10 cellular contexts compared by ENCODE assay signal in the genomic region with DNA sequence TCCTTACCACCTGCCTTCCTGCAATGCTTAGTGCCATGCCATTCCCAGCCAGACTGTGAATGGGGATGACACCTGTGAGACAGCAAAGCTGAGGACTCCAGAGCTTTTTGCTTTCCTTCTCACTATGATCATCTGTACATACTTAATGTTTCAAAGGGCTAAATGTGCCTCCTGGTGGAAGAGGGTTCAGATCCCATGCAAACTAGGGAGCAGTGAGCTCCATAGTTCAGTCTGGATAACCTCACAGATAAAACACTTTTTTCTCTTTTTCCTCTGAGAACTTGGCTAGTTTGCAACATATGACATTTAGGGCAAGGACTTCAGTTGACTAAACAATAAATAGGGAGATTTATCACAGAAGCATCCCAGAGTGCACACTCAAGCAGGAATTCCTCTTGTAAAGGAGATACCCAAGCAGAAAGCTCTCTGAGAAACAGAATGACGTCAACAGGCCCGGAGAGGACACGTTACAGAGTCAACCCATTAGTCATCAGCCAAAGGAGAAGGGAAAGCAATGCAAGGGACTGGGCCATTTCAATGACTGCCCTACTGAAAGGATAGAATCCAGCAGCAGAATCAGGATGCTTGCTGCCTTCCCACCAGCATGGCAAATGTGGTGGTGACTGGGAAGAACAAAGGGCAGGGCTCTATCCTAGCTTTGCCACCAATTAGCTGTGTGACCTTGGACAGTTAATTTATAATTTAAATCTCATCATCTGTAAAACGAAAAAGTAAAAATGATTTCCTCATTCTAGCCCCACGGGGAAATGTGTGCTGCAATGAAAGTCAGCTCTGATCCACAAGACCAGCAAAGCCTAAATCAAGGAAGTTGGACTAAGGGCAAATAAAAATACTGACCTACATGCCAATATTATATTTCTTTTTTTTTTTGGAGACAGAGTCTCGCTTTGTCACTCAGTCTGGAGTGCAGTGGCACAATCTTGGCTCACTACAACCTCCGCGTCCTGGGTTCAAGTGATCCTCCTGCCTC.
DNase-seq lines count a peak whose midpoint lies in the region; ATAC-seq and TF ChIP-seq lines count a peak whose summit lies in the region.
"Had no signal": no experiment of that assay in that cellular context is flagged by ENCODE, and none has a peak within 500 bp of the region (broad histone marks: within the 10 kb centered on the region; RNA-seq: fewer than 3 reads in every experiment).

No MANE protein-coding gene starts in this region.

- TF ChIP-seq CTCF in fibroblast of mammary gland (conservative IDR thresholded peaks at IDR 0.05; ENCODE audit: control insufficient read depth, insufficient read depth, low read depth, low read length) = no peak
- no peak for TF ChIP-seq CTCF in omental fat pad (IDR thresholded peaks at IDR 0.05)

- intact Hi-C loops in head of caudate nucleus (cut with DNase I) = no loop called here

- H3K4me3 ChIP-seq in fibroblast of mammary gland (ENCODE audit: control insufficient read depth, low read depth, low read length) = no peak overlapping the region

- ATAC-seq in omental fat pad (ENCODE audit: low FRiP score) = peak; percentile 52
- ATAC-seq: Panc1 had no signal

- DNase-seq in AG20443 (ENCODE audit: low spot score) (peak; percentile 89), RKO (ENCODE audit: low spot score) (peak; percentile 39), fibroblast of mammary gland (ENCODE audit: low read depth) (peak; percentile 99), omental fat pad (ENCODE audit: low spot score) (no peak), NCI-H1105 treated with DMSO at 0.1 percent for 48 hours (lab: John Stamatoyannopoulos, UW) (no peak), midbrain (lab: John Stamatoyannopoulos, UW) (no peak), NAMALWA (ENCODE audit: low spot score) (no peak), head of caudate nucleus (no peak)
- DNase-seq: activated effector memory CD4-positive, alpha-beta T cell treated with anti-CD3 and anti-CD28 coated beads, Interleukin-2, amount 50 U/mL, for 16 hours had no signal

Comparison
In these comparisons a context has a peak if more than half of its experiments do, and no peak if none do; other contexts are left out.
1. DNase-seq: peak in AG20443 (single experiment), RKO (single experiment) and fibroblast of mammary gland (single experiment); none in omental fat pad (single experiment), NCI-H1105 treated with DMSO at 0.1 percent for 48 hours (single experiment), midbrain (single experiment), NAMALWA (single experiment) and head of caudate nucleus (0 of 42).